26 cellular contexts compared by ENCODE assay signal in genomic region chr9:125507247-125507646, GRCh38.
A peak's percentile ranks its signal among the peaks of the same experiment; 100 is the strongest.
DNase-seq lines count a peak whose midpoint lies in the region; ATAC-seq and TF ChIP-seq lines count a peak whose summit lies in the region.
"Had no signal": no experiment of that assay in that cellular context is flagged by ENCODE, and none has a peak within 500 bp of the region (broad histone marks: within the 10 kb centered on the region; RNA-seq: fewer than 3 reads in every experiment).

No MANE protein-coding gene starts in this region.

- ATAC-seq in WTC11 (no peak), right cardiac atrium (peak; percentile 40 to 58), T-helper 17 cell (no peak), left lung (no peak)
- ATAC-seq: A549, HCT116, Panc1 had no signal

- H3K27ac ChIP-seq in cardiac muscle cell (peak overlapping the region; percentile 87), right cardiac atrium (ENCODE audit: low read length) (no peak overlapping the region), stomach (peak overlapping the region in 4 of 5 donors; percentile 41 to 78 (median 58)), left lung (no peak overlapping the region)
- H3K27ac ChIP-seq: A549, KMS-11, RWPE1 had no signal

- H3K4me1 ChIP-seq in cardiac muscle cell (ENCODE audit: low read depth) (peaks cover 44% of the 10 kb centered on the region), right cardiac atrium (ENCODE audit: control insufficient read depth, insufficient read depth, low read length) (peaks cover 2% of the 10 kb centered on the region), stomach (peaks cover 0 to 38% (median 7%) of the 10 kb centered on the region in 4 donors), left lung (no peaks in the 10 kb centered on the region)

- 73% methylated on average over 5 of the region's 5 CpGs for WGBS in right cardiac atrium
- 87 to 94% (median 92%) methylated on average over 5 of the region's 5 CpGs for WGBS in stomach, 5 donors

- H3K36me3 Mint-ChIP-seq in WTC11, result no peaks in the 10 kb centered on the region; the same call in 1 of the 2 replicates
- H3K36me3 Mint-ChIP-seq in T-helper 17 cell (ENCODE audit: low read depth), result no peaks in the 10 kb centered on the region

- no peak for TF ChIP-seq EP300 in stomach (IDR thresholded peaks at IDR 0.05)

- TF ChIP-seq CTCF in WTC11 (IDR thresholded peaks at IDR 0.05) (no peak), cardiac muscle cell (IDR thresholded peaks at IDR 0.05; ENCODE audit: low read depth, low read length) (no peak), stomach (IDR thresholded peaks at IDR 0.05) (no peak), left lung (IDR thresholded peaks at IDR 0.05) (no peak)

- intact Hi-C loops in right cardiac atrium (cut with DNase I), result no loop called here
- intact Hi-C loops in stomach (cut with DNase I; ENCODE audit: low total_unique reads), result no loop called here
- intact Hi-C loops in left lung (cut with DNase I), result no loop called here

- H3K27ac Mint-ChIP-seq in WTC11 (0 out of 2 replicates have a peak overlapping the region, but pooled peaks have one; percentile 55), T-helper 17 cell (no peak overlapping the region)
- H3K27ac Mint-ChIP-seq: CD4-positive, alpha-beta memory T cell had no signal

- H3K27me3 ChIP-seq in cardiac muscle cell, result no peaks in the 10 kb centered on the region
- H3K27me3 ChIP-seq in right cardiac atrium (ENCODE audit: control insufficient read depth, insufficient read depth), result no peaks in the 10 kb centered on the region
- no peaks in the 10 kb centered on the region for H3K27me3 ChIP-seq in stomach
- H3K27me3 ChIP-seq in left lung, result no peaks in the 10 kb centered on the region

- H3K9me3 ChIP-seq in cardiac muscle cell (ENCODE audit: low read depth) (no peaks in the 10 kb centered on the region), right cardiac atrium (ENCODE audit: control insufficient read depth, low read length) (no peaks in the 10 kb centered on the region), stomach (no peaks in the 10 kb centered on the region), T-helper 17 cell (ENCODE audit: control insufficient read depth, low read length, poor library complexity, severe bottlenecking) (no peaks in the 10 kb centered on the region), left lung (no peaks in the 10 kb centered on the region)
- H3K9me3 ChIP-seq: A549 had no signal

- POLR2A ChIA-PET in WTC11 (lab: Charles Lee), result no interaction called here

- H3K4me3 Mint-ChIP-seq in WTC11 (no peak overlapping the region), T-helper 17 cell (no peak overlapping the region)
- H3K4me3 Mint-ChIP-seq: CD4-positive, alpha-beta memory T cell; IgD-negative memory B cell had no signal

- no peak overlapping the region for H3K4me3 ChIP-seq in cardiac muscle cell
- H3K4me3 ChIP-seq in right cardiac atrium (ENCODE audit: low read length), result no peak overlapping the region
- H3K4me3 ChIP-seq in stomach, result no peak overlapping the region
- no peak overlapping the region for H3K4me3 ChIP-seq in left lung
- H3K4me3 ChIP-seq: A549 had no signal

- H3K9me3 Mint-ChIP-seq in WTC11, result no peaks in the 10 kb centered on the region
- H3K9me3 Mint-ChIP-seq: CD4-positive, alpha-beta memory T cell; IgD-negative memory B cell had no signal

- CTCF ChIA-PET in WTC11 (lab: Charles Lee), result interaction anchor here (0.7 to 1.5 kb wide), 2 partner anchors 10 to 891 kb away, joined by 3 read pairs; no protein-coding TSS in a partner anchor

- no peak for TF ChIP-seq POLR2A in stomach (IDR thresholded peaks at IDR 0.05)

- no peaks in the 10 kb centered on the region for H3K27me3 Mint-ChIP-seq in WTC11 (ENCODE audit: low read depth)
- no peaks in the 10 kb centered on the region for H3K27me3 Mint-ChIP-seq in T-helper 17 cell
- H3K27me3 Mint-ChIP-seq: CD4-positive, alpha-beta memory T cell; IgD-negative memory B cell had no signal

- H3K36me3 ChIP-seq in cardiac muscle cell, result no peaks in the 10 kb centered on the region
- no peaks in the 10 kb centered on the region for H3K36me3 ChIP-seq in stomach
- H3K36me3 ChIP-seq in left lung, result peaks cover 0 to 20% of the 10 kb centered on the region in 2 donors

- peaks cover 46% of the 10 kb centered on the region for H3K4me1 Mint-ChIP-seq in WTC11
- peaks cover 3% of the 10 kb centered on the region for H3K4me1 Mint-ChIP-seq in T-helper 17 cell

- DNase-seq in WTC11 (ENCODE audit: low spot score) (no peak), cardiac muscle cell (ENCODE audit: low read depth in 1 of 2, low spot score in 1 of 2) (no peak), right cardiac atrium (peak in 1 of 3 donors; percentile 40), stomach (no peak), T-helper 17 cell (no peak), left lung (no peak), NCI-H2196 treated with DMSO at 0.1 percent for 48 hours (lab: John Stamatoyannopoulos, UW; ENCODE audit: unreplicated experiment) (no peak)
- DNase-seq: C1 segment of cervical spinal cord; CD4-positive, alpha-beta memory T cell; COR-L47; MM.1S; NCI-H1048; NCI-H1417 treated with DMSO at 0.1 percent for 48 hours; NCI-H1694 treated with DMSO at 0.1 percent for 48 hours; NCI-H2081; NCI-H226; NCI-H510A; NCI-H69; SIG-M5; SK-N-SH had no signal

TF ChIP-seq in WTC11, 78 proteins besides CTCF, POLR2A, EP300 and RAD21:
- TF ChIP-seq NFATC4 (CRISPR knock-in tag; IDR thresholded peaks at IDR 0.05), result no peak
- TF ChIP-seq GRHL2 (CRISPR knock-in tag; IDR thresholded peaks at IDR 0.05; ENCODE audit: insufficient replicate concordance, severe bottlenecking), result no peak
- TF ChIP-seq ZNF138 (CRISPR knock-in tag; conservative IDR thresholded peaks at IDR 0.05), result no peak
- no peak for TF ChIP-seq GABPB1 (CRISPR knock-in tag; IDR thresholded peaks at IDR 0.05)
- TF ChIP-seq MYBL2 (CRISPR knock-in tag; IDR thresholded peaks at IDR 0.05), result no peak
- no peak for TF ChIP-seq ZBTB21 (CRISPR knock-in tag; IDR thresholded peaks at IDR 0.05; ENCODE audit: borderline replicate concordance)
- no peak for TF ChIP-seq SP1 (CRISPR knock-in tag; conservative IDR thresholded peaks at IDR 0.05)
- TF ChIP-seq GTF2I (CRISPR knock-in tag; conservative IDR thresholded peaks at IDR 0.05), result no peak
- no peak for TF ChIP-seq ZSCAN18 (CRISPR knock-in tag; IDR thresholded peaks at IDR 0.05)
- TF ChIP-seq NR3C1 (CRISPR knock-in tag; conservative IDR thresholded peaks at IDR 0.05; ENCODE audit: low read depth), result no peak
- TF ChIP-seq NR2C2 (CRISPR knock-in tag; IDR thresholded peaks at IDR 0.05), result no peak
- no peak for TF ChIP-seq PREB (CRISPR knock-in tag; IDR thresholded peaks at IDR 0.05; ENCODE audit: borderline replicate concordance)
- no peak for TF ChIP-seq SMAD4 (CRISPR knock-in tag; IDR thresholded peaks at IDR 0.05)
- TF ChIP-seq ZNF416 (CRISPR knock-in tag; IDR thresholded peaks at IDR 0.05), result no peak
- no peak for TF ChIP-seq ZNF317 (CRISPR knock-in tag; IDR thresholded peaks at IDR 0.05; ENCODE audit: borderline replicate concordance, low read depth)
- TF ChIP-seq, protein P1, sequence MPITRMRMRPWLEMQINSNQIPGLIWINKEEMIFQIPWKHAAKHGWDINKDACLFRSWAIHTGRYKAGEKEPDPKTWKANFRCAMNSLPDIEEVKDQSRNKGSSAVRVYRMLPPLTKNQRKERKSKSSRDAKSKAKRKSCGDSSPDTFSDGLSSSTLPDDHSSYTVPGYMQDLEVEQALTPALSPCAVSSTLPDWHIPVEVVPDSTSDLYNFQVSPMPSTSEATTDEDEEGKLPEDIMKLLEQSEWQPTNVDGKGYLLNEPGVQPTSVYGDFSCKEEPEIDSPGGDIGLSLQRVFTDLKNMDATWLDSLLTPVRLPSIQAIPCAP (CRISPR knock-in tag; IDR thresholded peaks at IDR 0.05), result no peak

Comparison
In these comparisons a context has a peak if more than half of its experiments do, and no peak if none do; other contexts are left out.
1. H3K27ac ChIP-seq: peak in cardiac muscle cell (single experiment) and stomach (4 of 5); none in right cardiac atrium (single experiment) and left lung (0 of 2).
2. ATAC-seq: peak in right cardiac atrium (2 of 2); none in WTC11 (single experiment), T-helper 17 cell (single experiment) and left lung (single experiment).